ENCODE assay signal across 15 cellular contexts in genomic region chr17:17902357-17902756, GRCh38.
DNase-seq lines count a peak whose midpoint lies in the region; ATAC-seq and TF ChIP-seq lines count a peak whose summit lies in the region.
"Had no signal": no experiment of that assay in that cellular context is flagged by ENCODE, and none has a peak within 500 bp of the region (broad histone marks: within the 10 kb centered on the region; RNA-seq: fewer than 3 reads in every experiment).

No MANE protein-coding gene starts in this region.

- H3K27ac Mint-ChIP-seq in chondrocyte (ENCODE audit: unreplicated experiment): no peak overlapping the region
- H3K27ac Mint-ChIP-seq: IgD-negative memory B cell had no signal

- no peak overlapping the region for H3K4me3 Mint-ChIP-seq in chondrocyte (ENCODE audit: unreplicated experiment)
- H3K4me3 Mint-ChIP-seq: CD4-positive, CD25-positive, alpha-beta regulatory T cell; IgD-negative memory B cell had no signal

- no peak overlapping the region for H2BK5ac ChIP-seq in trophoblast cell (ENCODE audit: low read depth, low read length, poor library complexity)

- H4K91ac ChIP-seq in trophoblast cell (ENCODE audit: low read depth, low read length): no peak overlapping the region

- H3K4me1 Mint-ChIP-seq in chondrocyte (ENCODE audit: low read depth): peaks cover 47% of the 10 kb centered on the region

- no peak overlapping the region for H4K12ac ChIP-seq in trophoblast cell (ENCODE audit: low read depth, low read length)

- no peaks in the 10 kb centered on the region for H3K79me2 ChIP-seq in trophoblast cell (ENCODE audit: control insufficient read depth, insufficient read depth, low read length, poor library complexity)

- TF ChIP-seq CTCF in GM13977 (IDR thresholded peaks at IDR 0.05; ENCODE audit: extremely low read depth, insufficient read depth, missing control alignments) (peak; percentile 15), NB4 (IDR thresholded peaks at IDR 0.05; ENCODE audit: low read depth, low read length) (peak; percentile 8), chondrocyte (IDR thresholded peaks at IDR 0.05) (peak; percentile 11)

- H3K4me2 ChIP-seq in trophoblast cell (ENCODE audit: low read length): no peak overlapping the region

- H3K27ac ChIP-seq in trophoblast cell (ENCODE audit: low read depth, low read length): no peak overlapping the region

- H3K9ac ChIP-seq in trophoblast cell (ENCODE audit: low read length): no peak overlapping the region

- H3K27me3 ChIP-seq in trophoblast cell (ENCODE audit: insufficient read depth, low read length): no peaks in the 10 kb centered on the region

- no peaks in the 10 kb centered on the region for H3K9me3 Mint-ChIP-seq in chondrocyte (ENCODE audit: low read depth)
- H3K9me3 Mint-ChIP-seq: CD4-positive, CD25-positive, alpha-beta regulatory T cell; IgD-negative memory B cell had no signal

- no peak overlapping the region for H4K8ac ChIP-seq in trophoblast cell (ENCODE audit: low read depth, low read length)

- no peak overlapping the region for H3K14ac ChIP-seq in trophoblast cell (ENCODE audit: low read length)

- H2AK5ac ChIP-seq in trophoblast cell (ENCODE audit: low read length): peak overlapping the region; percentile 20

- H3K23ac ChIP-seq in trophoblast cell (ENCODE audit: low read length): no peak overlapping the region

- ATAC-seq in GM18517 (IDR thresholded peaks at IDR 0.05; ENCODE audit: unreplicated experiment) (no peak), GM19467 (IDR thresholded peaks at IDR 0.05; ENCODE audit: unreplicated experiment) (no peak)

- TF ChIP-seq POLR2A in NB4 (IDR thresholded peaks at IDR 0.05; ENCODE audit: extremely low read depth, insufficient read length): no peak

- H2BK12ac ChIP-seq in trophoblast cell (ENCODE audit: low read length): no peak overlapping the region

- DNase-seq in GM13977 (ENCODE audit: low spot score) (no peak), NB4 (ENCODE audit: low read depth) (no peak), chondrocyte (ENCODE audit: low spot score) (peak; percentile 68), trophoblast cell (no peak), DMS79 (lab: John Stamatoyannopoulos, UW) (no peak), OCI-M1 (lab: John Stamatoyannopoulos, UW) (no peak)
- DNase-seq: ACHN; Calu3; CD4-positive, CD25-positive, alpha-beta regulatory T cell; NCI-H1436 treated with DMSO at 0.1 percent for 48 hours; NCI-H69; SIG-M5 had no signal

- H2BK120ac ChIP-seq in trophoblast cell (ENCODE audit: insufficient read depth, low read length, poor library complexity): no peak overlapping the region

- peaks cover 28% of the 10 kb centered on the region for H3K36me3 Mint-ChIP-seq in chondrocyte (ENCODE audit: low read depth)

- no peaks in the 10 kb centered on the region for H3K9me3 ChIP-seq in trophoblast cell (ENCODE audit: insufficient read depth, low read depth, low read length)

- no CpG with 5 or more reads among the region's 3 CpGs for WGBS in trophoblast cell (ENCODE audit: extremely low coverage, insufficient coverage, insufficient read length)

- no peak overlapping the region for H3K18ac ChIP-seq in trophoblast cell (ENCODE audit: low read length)

- H3K36me3 ChIP-seq in trophoblast cell (ENCODE audit: control insufficient read depth in 1 of 2, insufficient read depth in 2 of 2, low read length in 2 of 2): peaks cover 14 to 21% of the 10 kb centered on the region in 2 experiments

- H3K4me1 ChIP-seq in trophoblast cell (ENCODE audit: control insufficient read depth in 1 of 2, insufficient read depth in 2 of 2, low read length in 2 of 2): peaks cover 12 to 25% of the 10 kb centered on the region in 2 experiments

- no peak overlapping the region for H2AFZ ChIP-seq in trophoblast cell (ENCODE audit: insufficient read depth, low read length, poor library complexity)

- H3K27me3 Mint-ChIP-seq in chondrocyte (ENCODE audit: low read depth): no peaks in the 10 kb centered on the region
- H3K27me3 Mint-ChIP-seq: CD4-positive, CD25-positive, alpha-beta regulatory T cell; IgD-negative memory B cell had no signal

- no peak overlapping the region for H3K4ac ChIP-seq in trophoblast cell (ENCODE audit: low read depth, low read length)

- peaks cover 12% of the 10 kb centered on the region for H3K79me1 ChIP-seq in trophoblast cell (ENCODE audit: low read length)

- in situ Hi-C loops in GM13977 (cut with MboI; ENCODE audit: low pct_unique_long_range_greater_than_20kb, low sequenced_read_pairs, unreplicated experiment): no loop called here

- H3K4me3 ChIP-seq in NB4 (ENCODE audit: low read depth, low read length): no peak overlapping the region
- no peak overlapping the region for H3K4me3 ChIP-seq in trophoblast cell (ENCODE audit: low read depth, low read length)
